ENCODE assay signal across 1 cellular context in the genomic region with DNA sequence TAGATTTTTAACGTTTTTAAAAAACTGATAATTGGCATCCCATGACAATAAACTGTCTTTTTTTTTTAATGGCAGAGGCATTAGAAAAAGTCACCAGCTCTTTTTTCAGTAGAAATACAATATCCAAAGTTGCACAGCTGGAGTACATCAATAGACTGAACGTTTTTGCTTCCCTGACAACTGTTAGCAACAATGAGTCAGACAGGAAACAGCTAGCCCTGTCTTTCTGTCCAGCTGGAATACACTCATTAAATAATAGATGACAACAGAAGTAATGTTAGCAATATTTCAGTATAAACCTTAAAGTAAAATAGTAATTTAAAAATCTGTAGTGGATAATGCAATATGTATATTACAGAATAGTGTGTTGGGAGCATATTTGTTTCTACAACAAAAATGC.
TF ChIP-seq lines count a peak whose summit lies in the region.

No MANE protein-coding gene starts in this region.

TF ChIP-seq in SK-N-SH, 30 proteins besides CTCF, POLR2A, EP300 and RAD21 (continued from another document):
- TF ChIP-seq, protein P1, sequence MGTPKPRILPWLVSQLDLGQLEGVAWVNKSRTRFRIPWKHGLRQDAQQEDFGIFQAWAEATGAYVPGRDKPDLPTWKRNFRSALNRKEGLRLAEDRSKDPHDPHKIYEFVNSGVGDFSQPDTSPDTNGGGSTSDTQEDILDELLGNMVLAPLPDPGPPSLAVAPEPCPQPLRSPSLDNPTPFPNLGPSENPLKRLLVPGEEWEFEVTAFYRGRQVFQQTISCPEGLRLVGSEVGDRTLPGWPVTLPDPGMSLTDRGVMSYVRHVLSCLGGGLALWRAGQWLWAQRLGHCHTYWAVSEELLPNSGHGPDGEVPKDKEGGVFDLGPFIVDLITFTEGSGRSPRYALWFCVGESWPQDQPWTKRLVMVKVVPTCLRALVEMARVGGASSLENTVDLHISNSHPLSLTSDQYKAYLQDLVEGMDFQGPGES (IDR thresholded peaks at IDR 0.05; ENCODE audit: low read depth, low read length), result no peak
- TF ChIP-seq USF2 (IDR thresholded peaks at IDR 0.05; ENCODE audit: borderline replicate concordance, low read depth, low read length) (no peak), RFX5 (IDR thresholded peaks at IDR 0.05; ENCODE audit: low read length) (no peak), SMC3 (IDR thresholded peaks at IDR 0.05; ENCODE audit: low read depth, low read length) (no peak), FOSL2 (IDR thresholded peaks at IDR 0.05; ENCODE audit: borderline replicate concordance, low read depth) (peak; percentile 98), TEAD4 (IDR thresholded peaks at IDR 0.05; ENCODE audit: borderline replicate concordance, insufficient read depth) (peak; percentile 78; the same call in 1 of the 2 replicates), JUND (IDR thresholded peaks at IDR 0.05) (peak; percentile 97), GATA2 (CRISPR knock-in tag; IDR thresholded peaks at IDR 0.05) (no peak)
- TF ChIP-seq, protein P2, sequence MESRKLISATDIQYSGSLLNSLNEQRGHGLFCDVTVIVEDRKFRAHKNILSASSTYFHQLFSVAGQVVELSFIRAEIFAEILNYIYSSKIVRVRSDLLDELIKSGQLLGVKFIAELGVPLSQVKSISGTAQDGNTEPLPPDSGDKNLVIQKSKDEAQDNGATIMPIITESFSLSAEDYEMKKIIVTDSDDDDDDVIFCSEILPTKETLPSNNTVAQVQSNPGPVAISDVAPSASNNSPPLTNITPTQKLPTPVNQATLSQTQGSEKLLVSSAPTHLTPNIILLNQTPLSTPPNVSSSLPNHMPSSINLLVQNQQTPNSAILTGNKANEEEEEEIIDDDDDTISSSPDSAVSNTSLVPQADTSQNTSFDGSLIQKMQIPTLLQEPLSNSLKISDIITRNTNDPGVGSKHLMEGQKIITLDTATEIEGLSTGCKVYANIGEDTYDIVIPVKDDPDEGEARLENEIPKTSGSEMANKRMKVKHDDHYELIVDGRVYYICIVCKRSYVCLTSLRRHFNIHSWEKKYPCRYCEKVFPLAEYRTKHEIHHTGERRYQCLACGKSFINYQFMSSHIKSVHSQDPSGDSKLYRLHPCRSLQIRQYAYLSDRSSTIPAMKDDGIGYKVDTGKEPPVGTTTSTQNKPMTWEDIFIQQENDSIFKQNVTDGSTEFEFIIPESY (IDR thresholded peaks at IDR 0.05; ENCODE audit: borderline replicate concordance, low read depth), result peak; percentile 59; the same call in 1 of the 2 replicates
- TF ChIP-seq, protein P3, sequence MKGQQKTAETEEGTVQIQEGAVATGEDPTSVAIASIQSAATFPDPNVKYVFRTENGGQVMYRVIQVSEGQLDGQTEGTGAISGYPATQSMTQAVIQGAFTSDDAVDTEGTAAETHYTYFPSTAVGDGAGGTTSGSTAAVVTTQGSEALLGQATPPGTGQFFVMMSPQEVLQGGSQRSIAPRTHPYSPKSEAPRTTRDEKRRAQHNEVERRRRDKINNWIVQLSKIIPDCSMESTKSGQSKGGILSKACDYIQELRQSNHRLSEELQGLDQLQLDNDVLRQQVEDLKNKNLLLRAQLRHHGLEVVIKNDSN (IDR thresholded peaks at IDR 0.05; ENCODE audit: borderline replicate concordance, low read depth), result no peak
TF ChIP-seq in SK-N-SH: peak in this region for 17.
